18 cellular contexts compared by ENCODE assay signal in genomic region chr9:130462685-130463084, GRCh38.
"Had no signal": no experiment of that assay in that cellular context is flagged by ENCODE, and none has a peak within 500 bp of the region (broad histone marks: within the 10 kb centered on the region; RNA-seq: fewer than 3 reads in every experiment).

No MANE protein-coding gene starts in this region.

- H3K36me3 Mint-ChIP-seq: IgD-negative memory B cell had no signal

- H3K4me3 Mint-ChIP-seq: IgD-negative memory B cell had no signal

- H3K27ac Mint-ChIP-seq: IgD-negative memory B cell had no signal

- DNase-seq: KBM-7, MV-4-11, NCI-H1048, NCI-H1105, NCI-H1417, NCI-H1436 treated with DMSO at 0.1 percent for 48 hours, NCI-H1694, NCI-H187 treated with DMSO at 0.1 percent for 48 hours, NCI-H2029 treated with DMSO at 0.1 percent for 48 hours, NCI-H226, NCI-H510A, NCI-H526 treated with DMSO at 0.1 percent for 48 hours, NCI-H774, RPMI8226, SHP77, T-helper 1 cell had no signal

- ATAC-seq: SK-N-SH treated with all-trans-retinoic acid at 6 μM for 48 hours had no signal

- H3K9me3 Mint-ChIP-seq: IgD-negative memory B cell had no signal
